Comparison of ENCODE assay signal across 12 cellular contexts in the genomic region with DNA sequence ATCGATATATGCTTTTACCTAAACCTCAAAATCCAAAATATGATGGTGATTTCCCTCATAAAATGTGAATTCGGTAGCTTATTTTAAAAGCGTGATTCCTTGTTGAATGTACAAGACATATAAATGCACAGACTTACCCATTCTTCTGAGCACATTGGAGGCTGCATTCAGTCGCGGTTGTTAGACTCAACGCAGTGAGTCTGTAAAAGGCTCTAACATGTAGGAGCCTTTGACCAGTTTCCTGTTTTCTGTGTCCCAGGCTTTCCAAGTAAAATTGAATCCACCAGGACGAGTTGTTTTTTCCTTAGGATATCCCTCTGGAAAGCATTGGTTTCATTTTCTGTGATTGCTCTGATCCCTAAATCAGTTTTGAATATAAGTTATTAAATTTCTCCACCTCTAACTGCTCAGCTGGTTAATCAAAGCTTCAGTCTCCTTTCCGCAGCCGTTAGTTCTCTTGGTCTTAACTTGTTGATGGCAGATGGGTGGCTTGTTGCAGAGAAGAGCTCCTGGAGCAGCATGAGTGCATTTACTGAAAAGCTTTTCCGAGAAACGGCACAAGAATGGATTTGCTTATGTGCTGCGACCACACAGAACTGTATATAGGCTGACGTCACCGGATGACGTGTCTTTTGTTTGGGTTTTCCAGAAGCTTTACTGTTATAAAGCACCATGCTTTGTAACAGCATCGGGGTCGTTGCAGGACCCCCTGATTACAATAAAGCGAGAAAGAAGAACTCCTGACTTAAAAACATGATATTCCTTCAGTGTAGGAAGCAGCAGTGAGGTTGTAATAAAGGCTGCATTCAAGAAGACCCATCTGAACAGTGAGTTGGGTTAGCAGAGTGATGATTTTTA. TPM values are rescaled to one million over a fixed set of nuclear protein-coding genes. Genes with fewer than 3 reads are reported as not detected.
DNase-seq lines count a peak whose midpoint lies in the region; ATAC-seq and TF ChIP-seq lines count a peak whose summit lies in the region.
"Had no signal": no experiment of that assay in that cellular context is flagged by ENCODE, and none has a peak within 500 bp of the region (broad histone marks: within the 10 kb centered on the region; RNA-seq: fewer than 3 reads in every experiment).

A gene with protein sequence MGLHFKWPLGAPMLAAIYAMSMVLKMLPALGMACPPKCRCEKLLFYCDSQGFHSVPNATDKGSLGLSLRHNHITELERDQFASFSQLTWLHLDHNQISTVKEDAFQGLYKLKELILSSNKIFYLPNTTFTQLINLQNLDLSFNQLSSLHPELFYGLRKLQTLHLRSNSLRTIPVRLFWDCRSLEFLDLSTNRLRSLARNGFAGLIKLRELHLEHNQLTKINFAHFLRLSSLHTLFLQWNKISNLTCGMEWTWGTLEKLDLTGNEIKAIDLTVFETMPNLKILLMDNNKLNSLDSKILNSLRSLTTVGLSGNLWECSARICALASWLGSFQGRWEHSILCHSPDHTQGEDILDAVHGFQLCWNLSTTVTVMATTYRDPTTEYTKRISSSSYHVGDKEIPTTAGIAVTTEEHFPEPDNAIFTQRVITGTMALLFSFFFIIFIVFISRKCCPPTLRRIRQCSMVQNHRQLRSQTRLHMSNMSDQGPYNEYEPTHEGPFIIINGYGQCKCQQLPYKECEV (minus strand): TSS at position 565 of the 858 bp plus-strand sequence. CDS start 424 bp downstream, at position 141.

- no peaks in the 10 kb centered on the region for H3K9me3 ChIP-seq in HEK293 (ENCODE audit: control insufficient read depth, insufficient read depth, low read depth, low read length)
- H3K9me3 ChIP-seq in smooth muscle cell (replicated peaks; ENCODE audit: low read depth): no peaks in the 10 kb centered on the region
- no peaks in the 10 kb centered on the region for H3K9me3 ChIP-seq in CD8-positive, alpha-beta T cell (ENCODE audit: low read length)
- H3K9me3 ChIP-seq: mucosa of descending colon, tibial artery had no signal

- peak within 1 kb of the TSS; percentile 79 for H3K4me2 ChIP-seq in smooth muscle cell

- DNase-seq in anterior cingulate cortex (lab: John Stamatoyannopoulos, UW) (peak in 51 of 58 donors; percentile 23 to 90 (median 60)), hypothalamus (lab: John Stamatoyannopoulos, UW) (peak in 35 of 51 donors; percentile 10 to 89 (median 48)), smooth muscle cell (lab: John Stamatoyannopoulos, UW; ENCODE audit: unreplicated experiment) (no peak), NCI-H1105 treated with DMSO at 0.1 percent for 48 hours (lab: John Stamatoyannopoulos, UW) (no peak)
- no peak for DNase-seq in CD8-positive, alpha-beta T cell
- DNase-seq: tibial artery had no signal

- POLR2A ChIA-PET in HEK293 (lab: Yijun Ruan, JAX): no interaction called here
- POLR2A ChIA-PET in CD8-positive, alpha-beta T cell (lab: Charles Lee): interaction anchor here (0.6 kb wide), 1 partner anchor 296 kb away, joined by 4 read pairs; no protein-coding TSS in a partner anchor

- peaks cover 94% of the 10 kb centered on the region for H3K79me2 ChIP-seq in smooth muscle cell (ENCODE audit: low read depth)

- H3K4me1 ChIP-seq in HEK293 (ENCODE audit: control insufficient read depth, insufficient read depth, low read length) (peaks cover 43% of the 10 kb centered on the region), smooth muscle cell (ENCODE audit: low read depth) (peaks cover 47% of the 10 kb centered on the region)
- H3K4me1 ChIP-seq in CD8-positive, alpha-beta T cell (ENCODE audit: insufficient read depth, low read length): peaks cover 5% of the 10 kb centered on the region

- no peaks in the 10 kb centered on the region for H3K9me3 Mint-ChIP-seq in CD8-positive, alpha-beta T cell

- peaks cover 19% of the 10 kb centered on the region for H3K27me3 Mint-ChIP-seq in CD8-positive, alpha-beta T cell (ENCODE audit: low read depth)

- H3K36me3 ChIP-seq in HEK293 (ENCODE audit: control insufficient read depth in 2 of 2, insufficient read depth in 1 of 2, low read length in 2 of 2) (no peaks in the 10 kb centered on the region), smooth muscle cell (ENCODE audit: low read depth) (no peaks in the 10 kb centered on the region)
- no peaks in the 10 kb centered on the region for H3K36me3 ChIP-seq in CD8-positive, alpha-beta T cell (ENCODE audit: insufficient read depth, low read length)
- H3K36me3 ChIP-seq: tibial artery had no signal

- no peaks in the 10 kb centered on the region for H3F3A ChIP-seq in smooth muscle cell (ENCODE audit: low read depth)

- intact Hi-C loops in CD8-positive, alpha-beta T cell (cut with DNase I, micrococcal nuclease): no loop called here

- H2AFZ ChIP-seq in smooth muscle cell (ENCODE audit: low read depth): no peak within 1 kb of the TSS

- no peak within 1 kb of the TSS for H3K27ac Mint-ChIP-seq in CD8-positive, alpha-beta T cell
- H3K27ac Mint-ChIP-seq: activated T-helper 1 cell treated with anti-CD3 and anti-CD28 coated beads, Interleukin-12 subunit alpha, Interleukin-12 subunit beta, Interleukin-2, Interleukin-4 antibody, amounts not matched to agents 30 ng/mL and 10 ng/mL and 1 ng/mL, durations not matched to agents 14 hours and 24 hours and 36 hours had no signal

- H3K4me1 Mint-ChIP-seq in CD8-positive, alpha-beta T cell (ENCODE audit: low read depth): peaks cover 12% of the 10 kb centered on the region

- peaks cover 96% of the 10 kb centered on the region for H4K20me1 ChIP-seq in smooth muscle cell (ENCODE audit: low read depth)

- CTCF ChIA-PET in HEK293 (lab: Yijun Ruan, JAX): interaction anchor here (0.6 to 2.1 kb wide), 4 partner anchors 11 to 91 kb away, joined by 3 to 5 read pairs (median 3); no protein-coding TSS in a partner anchor
- CTCF ChIA-PET in CD8-positive, alpha-beta T cell (lab: Charles Lee): interaction anchor here (1.1 kb wide), 1 partner anchor 11 kb away, joined by 3 read pairs; no protein-coding TSS in a partner anchor

- H3K27me3 ChIP-seq in smooth muscle cell (ENCODE audit: low read depth): no peaks in the 10 kb centered on the region
- no peaks in the 10 kb centered on the region for H3K27me3 ChIP-seq in CD8-positive, alpha-beta T cell (ENCODE audit: insufficient read depth, low read length)
- H3K27me3 ChIP-seq: tibial artery had no signal

- no peaks in the 10 kb centered on the region for H3K36me3 Mint-ChIP-seq in CD8-positive, alpha-beta T cell

- H3K9ac ChIP-seq in smooth muscle cell (ENCODE audit: low read depth): peak within 1 kb of the TSS; percentile 37

- H3K4me3 ChIP-seq in HEK293 (ENCODE audit: low read depth, low read length) (peak within 1 kb of the TSS; percentile 23), smooth muscle cell (peak within 1 kb of the TSS; percentile 27)
- H3K4me3 ChIP-seq in CD8-positive, alpha-beta T cell (ENCODE audit: low read depth, low read length): no peak within 1 kb of the TSS
- H3K4me3 ChIP-seq: mucosa of descending colon had no signal

- 65% methylated on average over 18 of the region's 18 CpGs for WGBS in smooth muscle cell (ENCODE audit: low lambda C conversion rate)

- H3K4me3 Mint-ChIP-seq in CD8-positive, alpha-beta T cell: no peak within 1 kb of the TSS
- H3K4me3 Mint-ChIP-seq: activated T-helper 1 cell treated with anti-CD3 and anti-CD28 coated beads, Interleukin-12 subunit alpha, Interleukin-12 subunit beta, Interleukin-2, Interleukin-4 antibody, amounts not matched to agents 30 ng/mL and 10 ng/mL and 1 ng/mL, durations not matched to agents 14 hours and 24 hours and 36 hours had no signal

- ATAC-seq in HG02642 (IDR thresholded peaks at IDR 0.05; ENCODE audit: poor library complexity, unreplicated experiment): no peak
- no peak for ATAC-seq in CD8-positive, alpha-beta T cell
- ATAC-seq in GM19452 (IDR thresholded peaks at IDR 0.05; ENCODE audit: unreplicated experiment): no peak
- ATAC-seq: mucosa of descending colon, Panc1 had no signal

- TF ChIP-seq CTCF in HEK293 (tag by site-specific recombination; IDR thresholded peaks at IDR 0.05): no peak
- no peak for TF ChIP-seq CTCF in smooth muscle cell (IDR thresholded peaks at IDR 0.05; ENCODE audit: borderline replicate concordance, insufficient read depth, poor library complexity, severe bottlenecking)
- no peak for TF ChIP-seq CTCF in CD8-positive, alpha-beta T cell (IDR thresholded peaks at IDR 0.05)

- H3K27ac ChIP-seq in HEK293 (ENCODE audit: extremely low read depth, low read depth, low read length) (peak within 1 kb of the TSS; percentile 47), smooth muscle cell (ENCODE audit: low read depth) (peak within 1 kb of the TSS; percentile 78)
- H3K27ac ChIP-seq in CD8-positive, alpha-beta T cell (ENCODE audit: low read depth, low read length): no peak within 1 kb of the TSS
- H3K27ac ChIP-seq: tibial artery had no signal

TF ChIP-seq in HEK293, 187 proteins besides CTCF, POLR2A, EP300 and RAD21 (continues in another document):
- TF ChIP-seq, protein P1, sequence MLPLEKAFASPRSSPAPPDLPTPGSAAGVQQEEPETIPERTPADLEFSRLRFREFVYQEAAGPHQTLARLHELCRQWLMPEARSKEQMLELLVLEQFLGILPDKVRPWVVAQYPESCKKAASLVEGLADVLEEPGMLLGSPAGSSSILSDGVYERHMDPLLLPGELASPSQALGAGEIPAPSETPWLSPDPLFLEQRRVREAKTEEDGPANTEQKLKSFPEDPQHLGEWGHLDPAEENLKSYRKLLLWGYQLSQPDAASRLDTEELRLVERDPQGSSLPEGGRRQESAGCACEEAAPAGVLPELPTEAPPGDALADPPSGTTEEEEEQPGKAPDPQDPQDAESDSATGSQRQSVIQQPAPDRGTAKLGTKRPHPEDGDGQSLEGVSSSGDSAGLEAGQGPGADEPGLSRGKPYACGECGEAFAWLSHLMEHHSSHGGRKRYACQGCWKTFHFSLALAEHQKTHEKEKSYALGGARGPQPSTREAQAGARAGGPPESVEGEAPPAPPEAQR (tag by site-specific recombination; IDR thresholded peaks at IDR 0.05): no peak
- TF ChIP-seq ZBTB17 (tag by site-specific recombination; IDR thresholded peaks at IDR 0.05) (peak; percentile 94), TRIM28 (IDR thresholded peaks at IDR 0.05; ENCODE audit: borderline replicate concordance, low read length) (peak; percentile 18; the same call in 1 of the 2 replicates), ZNF600 (tag by site-specific recombination; IDR thresholded peaks at IDR 0.05) (peak; percentile 91)

RNA-seq across cellular contexts. Expression of the gene that starts here (rescaled TPM):
- total RNA-seq in smooth muscle cell: 0.22 and 0.81 TPM in 2 replicates
- 0.76 and 0.95 TPM in 2 replicates for polyA plus RNA-seq in smooth muscle cell
- under 1 TPM in 1 of 2 experiments, not detected in 1; 0.28 TPM for total RNA-seq in CD8-positive, alpha-beta T cell
- total RNA-seq: activated T-helper 1 cell treated with anti-CD3 and anti-CD28 coated beads, Interleukin-12 subunit alpha, Interleukin-12 subunit beta, Interleukin-2, Interleukin-4 antibody, amounts not matched to agents 30 ng/mL and 10 ng/mL and 1 ng/mL, durations not matched to agents 14 hours and 24 hours and 36 hours had no signal

Comparison
In these comparisons a context has a peak if more than half of its experiments do, and no peak if none do; other contexts are left out.
1. DNase-seq: peak in anterior cingulate cortex (51 of 58) and hypothalamus (35 of 51); none in smooth muscle cell (single experiment), CD8-positive, alpha-beta T cell (0 of 7) and NCI-H1105 treated with DMSO at 0.1 percent for 48 hours (single experiment).